In genomic region chr18:48994926-48995835, GRCh38 we compare ENCODE assay signal across 3 cellular contexts.
A peak's percentile ranks its signal among the peaks of the same experiment; 100 is the strongest.
TF ChIP-seq lines count a peak whose summit lies in the region.

No MANE protein-coding gene starts in this region.

TF ChIP-seq in A549, 52 proteins besides CTCF, POLR2A, EP300 and RAD21:
- no peak for TF ChIP-seq NPAS2 (CRISPR knock-in tag; IDR thresholded peaks at IDR 0.05; ENCODE audit: borderline replicate concordance)
- TF ChIP-seq BHLHE40 (IDR thresholded peaks at IDR 0.05; ENCODE audit: low read depth, low read length) = no peak
- TF ChIP-seq CHD4 (IDR thresholded peaks at IDR 0.05; ENCODE audit: borderline replicate concordance) = no peak

TF ChIP-seq in Ishikawa, 13 proteins besides CTCF, POLR2A, EP300 and RAD21:
- TF ChIP-seq MAX (IDR thresholded peaks at IDR 0.05) = peak; percentile 67
- TF ChIP-seq USF1 (IDR thresholded peaks at IDR 0.05) = no peak
- no peak for TF ChIP-seq TAF1 (IDR thresholded peaks at IDR 0.05; ENCODE audit: low read depth)
- TF ChIP-seq NFIC (IDR thresholded peaks at IDR 0.05) = no peak

TF ChIP-seq in H1, 55 proteins besides CTCF, POLR2A, EP300 and RAD21 (continued from another document):
- TF ChIP-seq E2F6 (IDR thresholded peaks at IDR 0.05) = peak; percentile 68; the same call in 1 of the 2 replicates
- peak; percentile 60; the same call in 1 of the 2 replicates for TF ChIP-seq MAX (IDR thresholded peaks at IDR 0.05)
TF ChIP-seq in H1: peak in this region for 2.
